20 cellular contexts compared by ENCODE assay signal in genomic region chr11:129591527-129591926, GRCh38.
DNase-seq lines count a peak whose midpoint lies in the region; ATAC-seq and TF ChIP-seq lines count a peak whose summit lies in the region.
"Had no signal": no experiment of that assay in that cellular context is flagged by ENCODE, and none has a peak within 500 bp of the region (broad histone marks: within the 10 kb centered on the region; RNA-seq: fewer than 3 reads in every experiment).

No MANE protein-coding gene starts in this region.

- 62 to 75% methylated on average over 2 of the region's 2 CpGs for WGBS in esophagus, 2 donors

- H3K36me3 ChIP-seq in right atrium auricular region (no peaks in the 10 kb centered on the region), esophagus (ENCODE audit: control insufficient read depth in 2 of 2, insufficient read depth in 2 of 2, low read length in 1 of 2) (no peaks in the 10 kb centered on the region), vagina (no peaks in the 10 kb centered on the region)
- H3K36me3 ChIP-seq: BE2C; BLaER1 treated with 17β-estradiol and CSF1 and Interleukin-3, amounts not matched to agents 10 nM and 100 nM had no signal

- ATAC-seq in Right ventricle myocardium inferior (no peak), omental fat pad (ENCODE audit: low FRiP score) (no peak)
- ATAC-seq: A549, GM23338 had no signal

- H3K27me3 ChIP-seq in right atrium auricular region (no peaks in the 10 kb centered on the region), esophagus (ENCODE audit: control insufficient read depth in 1 of 2, insufficient read depth in 2 of 2, low read length in 2 of 2) (no peaks in the 10 kb centered on the region), vagina (no peaks in the 10 kb centered on the region)
- H3K27me3 ChIP-seq: BE2C; BLaER1 treated with 17β-estradiol and CSF1 and Interleukin-3, amounts not matched to agents 10 nM and 100 nM had no signal

- no peak overlapping the region for H3K27ac ChIP-seq in right atrium auricular region
- peak overlapping the region; percentile 68 to 90 for H3K27ac ChIP-seq in esophagus (ENCODE audit: low read depth in 2 of 2, low read length in 1 of 2)
- H3K27ac ChIP-seq in vagina, result no peak overlapping the region
- H3K27ac ChIP-seq: A549; BLaER1 treated with 17β-estradiol and CSF1 and Interleukin-3, amounts not matched to agents 10 nM and 100 nM had no signal

- H3K4me3 ChIP-seq in right atrium auricular region, result no peak overlapping the region
- H3K4me3 ChIP-seq in esophagus (ENCODE audit: low read depth in 1 of 2, low read length in 2 of 2), result peak overlapping the region in 1 of 2 donors; percentile 24
- H3K4me3 ChIP-seq in vagina, result no peak overlapping the region
- H3K4me3 ChIP-seq: A549; BLaER1 treated with 17β-estradiol and CSF1 and Interleukin-3, amounts not matched to agents 10 nM and 100 nM; GM23338 had no signal

- H3K4me1 ChIP-seq in right atrium auricular region (no peaks in the 10 kb centered on the region), esophagus (ENCODE audit: control insufficient read depth in 2 of 2, insufficient read depth in 2 of 2, low read length in 1 of 2) (peaks cover 3 to 8% of the 10 kb centered on the region in 2 donors), vagina (peaks cover 5% of the 10 kb centered on the region)
- H3K4me1 ChIP-seq: A549; BE2C; BLaER1 treated with 17β-estradiol and CSF1 and Interleukin-3, amounts not matched to agents 10 nM and 100 nM had no signal

- intact Hi-C loops in Right ventricle myocardium inferior (cut with DNase I), result no loop called here
- intact Hi-C loops in vagina (cut with DNase I), result no loop called here

- no peaks in the 10 kb centered on the region for H3K9me3 ChIP-seq in right atrium auricular region
- H3K9me3 ChIP-seq in esophagus (ENCODE audit: control insufficient read depth in 2 of 2, insufficient read depth in 1 of 2, low read depth in 1 of 2, low read length in 1 of 2), result no peaks in the 10 kb centered on the region
- H3K9me3 ChIP-seq in vagina, result no peaks in the 10 kb centered on the region
- H3K9me3 ChIP-seq: A549; BE2C; BLaER1 treated with 17β-estradiol and CSF1 and Interleukin-3, amounts not matched to agents 10 nM and 100 nM had no signal

- no peak for TF ChIP-seq POLR2A in vagina (IDR thresholded peaks at IDR 0.05)

- no peak for TF ChIP-seq CTCF in right atrium auricular region (IDR thresholded peaks at IDR 0.05)
- TF ChIP-seq CTCF in vagina (IDR thresholded peaks at IDR 0.05), result no peak
- TF ChIP-seq CTCF in omental fat pad (IDR thresholded peaks at IDR 0.05), result no peak

- peak; percentile 34 for DNase-seq in right atrium auricular region (ENCODE audit: low spot score)
- no peak for DNase-seq in Right ventricle myocardium inferior (ENCODE audit: missing footprints)
- DNase-seq in vagina (ENCODE audit: extremely low spot score in 2 of 2), result peak; percentile 58 to 77
- no peak for DNase-seq in omental fat pad (ENCODE audit: low spot score)
- no peak for DNase-seq in central memory CD4-positive, alpha-beta T cell
- DNase-seq: 8988T; ACHN; AML-193; BE2C; Calu3; CD4-positive, alpha-beta T cell; CD8-positive, alpha-beta memory T cell; DMS53; DMS79 treated with DMSO at 0.1 percent for 48 hours; GF-D8; HCEC 1CT had no signal

Comparison
In these comparisons a context has a peak if more than half of its experiments do, and no peak if none do; other contexts are left out.
1. DNase-seq: peak in right atrium auricular region (single experiment) and vagina (2 of 2); none in Right ventricle myocardium inferior (single experiment), omental fat pad (single experiment) and central memory CD4-positive, alpha-beta T cell (single experiment).
2. H3K27ac ChIP-seq: peak in esophagus (2 of 2); none in right atrium auricular region (0 of 2) and vagina (single experiment).